Comparison of ENCODE assay signal across 24 cellular contexts in genomic region chr10:97186911-97187310, GRCh38. TPM values are rescaled to one million over a fixed set of nuclear protein-coding genes. Genes with fewer than 3 reads are reported as not detected.
A peak's percentile ranks its signal among the peaks of the same experiment; 100 is the strongest.
DNase-seq lines count a peak whose midpoint lies in the region; ATAC-seq and TF ChIP-seq lines count a peak whose summit lies in the region.
"Had no signal": no experiment of that assay in that cellular context is flagged by ENCODE, and none has a peak within 500 bp of the region (broad histone marks: within the 10 kb centered on the region; RNA-seq: fewer than 3 reads in every experiment).

No MANE protein-coding gene starts in this region.

- POLR2A ChIA-PET in Caco-2 (lab: Charles Lee) = no interaction called here
- POLR2A ChIA-PET in naive thymus-derived CD4-positive, alpha-beta T cell (lab: Charles Lee) = no interaction called here

- H3K4me3 ChIP-seq in Caco-2 (ENCODE audit: low read depth, low read length) = no peak overlapping the region
- H3K4me3 ChIP-seq in naive thymus-derived CD4-positive, alpha-beta T cell (ENCODE audit: low read length) = no peak overlapping the region

- H3K9me3 ChIP-seq in Caco-2 = no peaks in the 10 kb centered on the region
- H3K9me3 ChIP-seq in naive thymus-derived CD4-positive, alpha-beta T cell (ENCODE audit: control insufficient read depth in 2 of 3, low read length in 3 of 3) = no peaks in the 10 kb centered on the region
- H3K9me3 ChIP-seq: SK-N-SH had no signal

- intact Hi-C loops in Caco-2 (cut with micrococcal nuclease; ENCODE audit: unreplicated experiment) = no loop called here
- intact Hi-C loops in naive thymus-derived CD4-positive, alpha-beta T cell (cut with micrococcal nuclease) = no loop called here

- H3K36me3 ChIP-seq in Caco-2 (ENCODE audit: control insufficient read depth, insufficient read depth, low read length) = no peaks in the 10 kb centered on the region
- H3K36me3 ChIP-seq in naive thymus-derived CD4-positive, alpha-beta T cell (ENCODE audit: control insufficient read depth in 2 of 3, insufficient read depth in 3 of 3, low read length in 3 of 3) = no peaks in the 10 kb centered on the region

- peaks cover 13% of the 10 kb centered on the region for H3K4me1 Mint-ChIP-seq in Caco-2 (ENCODE audit: low read depth, unreplicated experiment)
- peaks cover 84% of the 10 kb centered on the region for H3K4me1 Mint-ChIP-seq in brain
- peaks cover 0 to 21% (median 8%) of the 10 kb centered on the region in 7 donors for H3K4me1 Mint-ChIP-seq in naive thymus-derived CD4-positive, alpha-beta T cell
- H3K4me1 Mint-ChIP-seq in progenitor cell of endocrine pancreas (ENCODE audit: low read depth) = peaks cover 23% of the 10 kb centered on the region
- peaks cover 16% of the 10 kb centered on the region for H3K4me1 Mint-ChIP-seq in activated T-cell treated with anti-CD3 and anti-CD28 coated beads, Interleukin-2, amount 50 U/mL, for 72 hours (ENCODE audit: low read depth)

- no peak overlapping the region for H3K27ac ChIP-seq in naive thymus-derived CD4-positive, alpha-beta T cell (ENCODE audit: low read depth, low read length)
- H3K27ac ChIP-seq: 22Rv1, C4-2B had no signal

- H3K36me3 Mint-ChIP-seq in Caco-2 (ENCODE audit: insufficient read depth, unreplicated experiment) (no peaks in the 10 kb centered on the region), brain (no peaks in the 10 kb centered on the region), progenitor cell of endocrine pancreas (ENCODE audit: insufficient read depth) (no peaks in the 10 kb centered on the region)
- H3K36me3 Mint-ChIP-seq in naive thymus-derived CD4-positive, alpha-beta T cell = peaks cover 0 to 7% (median 0%) of the 10 kb centered on the region in 5 donors
- H3K36me3 Mint-ChIP-seq in activated T-cell treated with anti-CD3 and anti-CD28 coated beads, Interleukin-2, amount 50 U/mL, for 72 hours (ENCODE audit: insufficient read depth in 2 of 2) = no peaks in the 10 kb centered on the region

- H3K9me3 Mint-ChIP-seq in Caco-2 (ENCODE audit: unreplicated experiment) (no peaks in the 10 kb centered on the region), brain (peaks cover 0 to 20% (median 3%) of the 10 kb centered on the region in 5 experiments), progenitor cell of endocrine pancreas (ENCODE audit: low read depth) (no peaks in the 10 kb centered on the region)
- H3K9me3 Mint-ChIP-seq in naive thymus-derived CD4-positive, alpha-beta T cell = peaks cover 0 to 2% (median 0%) of the 10 kb centered on the region in 11 donors
- no peaks in the 10 kb centered on the region for H3K9me3 Mint-ChIP-seq in activated T-cell treated with anti-CD3 and anti-CD28 coated beads, Interleukin-2, amount 50 U/mL, for 72 hours
- H3K9me3 Mint-ChIP-seq: HFFc6 had no signal

- peaks cover 24% of the 10 kb centered on the region for H3K27me3 Mint-ChIP-seq in Caco-2 (ENCODE audit: insufficient read depth, unreplicated experiment)
- H3K27me3 Mint-ChIP-seq in brain = peaks cover 47% of the 10 kb centered on the region
- peaks cover 56 to 81% (median 73%) of the 10 kb centered on the region in 5 donors for H3K27me3 Mint-ChIP-seq in naive thymus-derived CD4-positive, alpha-beta T cell
- H3K27me3 Mint-ChIP-seq in progenitor cell of endocrine pancreas = peaks cover 66% of the 10 kb centered on the region
- peaks cover 66% of the 10 kb centered on the region for H3K27me3 Mint-ChIP-seq in activated T-cell treated with anti-CD3 and anti-CD28 coated beads, Interleukin-2, amount 50 U/mL, for 72 hours (ENCODE audit: low read depth)

- BruUV-seq in Caco-2 (replicated peaks; lab: Mats Ljungman, UMichigan) = no TSS peak

- no peaks in the 10 kb centered on the region for H3K27me3 ChIP-seq in Caco-2 (replicated peaks; ENCODE audit: control insufficient read depth, insufficient read depth, low read length)
- H3K27me3 ChIP-seq in naive thymus-derived CD4-positive, alpha-beta T cell (ENCODE audit: control insufficient read depth in 2 of 2, insufficient read depth in 2 of 2, low read length in 2 of 2) = no peaks in the 10 kb centered on the region

- peaks cover 9% of the 10 kb centered on the region; the same call in 1 of the 2 replicates for H3K4me1 ChIP-seq in Caco-2
- H3K4me1 ChIP-seq in naive thymus-derived CD4-positive, alpha-beta T cell (ENCODE audit: control insufficient read depth in 2 of 2, insufficient read depth in 2 of 2, low read length in 2 of 2) = no peaks in the 10 kb centered on the region

- H3K27ac Mint-ChIP-seq in Caco-2 (ENCODE audit: unreplicated experiment) (no peak overlapping the region), brain (peak overlapping the region in 4 of 5 experiments; percentile 17 to 96 (median 89)), progenitor cell of endocrine pancreas (no peak overlapping the region)
- H3K27ac Mint-ChIP-seq in naive thymus-derived CD4-positive, alpha-beta T cell = no peak overlapping the region
- H3K27ac Mint-ChIP-seq in activated T-cell treated with anti-CD3 and anti-CD28 coated beads, Interleukin-2, amount 50 U/mL, for 72 hours = no peak overlapping the region
- H3K27ac Mint-ChIP-seq: HFFc6 had no signal

- no peak for DNase-seq in Caco-2
- DNase-seq in naive thymus-derived CD4-positive, alpha-beta T cell = no peak
- no peak for DNase-seq in progenitor cell of endocrine pancreas (ENCODE audit: low spot score, unreplicated experiment)
- DNase-seq in activated T-cell treated with anti-CD3 and anti-CD28 coated beads, Interleukin-2, amount 50 U/mL, for 72 hours = no peak
- no peak for DNase-seq in activated T-cell treated with anti-CD3 and anti-CD28 coated beads, Interleukin-2, amount 50 U/mL, for 48 hours
- DNase-seq: AML-193, DMS 273 treated with DMSO at 0.1 percent for 48 hours, GDM1, HFFc6, KBM-7, NCI-H1105 treated with DMSO at 0.1 percent for 48 hours, NCI-H1694 treated with DMSO at 0.1 percent for 48 hours, NCI-H510A treated with DMSO at 0.1 percent for 48 hours, NCI-H774, OCI-M1, RPMI8226, SHP77 treated with DMSO at 0.1 percent for 48 hours, SK-N-SH had no signal

- TF ChIP-seq CTCF in Caco-2 (IDR thresholded peaks at IDR 0.05; ENCODE audit: insufficient read depth in 1 of 2, low read depth in 1 of 2, low read length in 1 of 2, severe bottlenecking in 1 of 2, unreplicated experiment in 1 of 2) = no peak
- no peak for TF ChIP-seq CTCF in brain (conservative IDR thresholded peaks at IDR 0.05)
- TF ChIP-seq CTCF in progenitor cell of endocrine pancreas (IDR thresholded peaks at IDR 0.05; ENCODE audit: unreplicated experiment) = no peak

- ATAC-seq in naive thymus-derived CD4-positive, alpha-beta T cell = peak; percentile 18
- ATAC-seq in activated T-cell treated with anti-CD3 and anti-CD28 coated beads, Interleukin-2, amount 50 U/mL, for 72 hours (replicated peaks in 1 of 2) = no peak
- ATAC-seq in HG02610 (IDR thresholded peaks at IDR 0.05; ENCODE audit: unreplicated experiment) (no peak), GM21717 (IDR thresholded peaks at IDR 0.05; ENCODE audit: unreplicated experiment) (no peak)
- ATAC-seq: HepG2 had no signal

- H3K4me3 Mint-ChIP-seq in Caco-2 (ENCODE audit: unreplicated experiment) = peak overlapping the region; percentile 71
- peak overlapping the region in 4 of 5 experiments; percentile 78 to 90 (median 86) for H3K4me3 Mint-ChIP-seq in brain
- H3K4me3 Mint-ChIP-seq in naive thymus-derived CD4-positive, alpha-beta T cell = peak overlapping the region in 2 of 10 donors; percentile 50 to 73
- H3K4me3 Mint-ChIP-seq in progenitor cell of endocrine pancreas (ENCODE audit: low read depth) = peak overlapping the region; percentile 79
- no peak overlapping the region for H3K4me3 Mint-ChIP-seq in activated T-cell treated with anti-CD3 and anti-CD28 coated beads, Interleukin-2, amount 50 U/mL, for 72 hours
- H3K4me3 Mint-ChIP-seq: HFFc6 had no signal

- CTCF ChIA-PET in Caco-2 (lab: Charles Lee) = no interaction called here
- CTCF ChIA-PET in naive thymus-derived CD4-positive, alpha-beta T cell (lab: Charles Lee) = interaction anchor here (0.6 kb wide), 1 partner anchor 17 kb away, joined by 3 read pairs; no protein-coding TSS in a partner anchor

RNA-seq across cellular contexts. Expression of gene SLIT1, which starts 1.2 kb away (rescaled TPM):
- total RNA-seq in Caco-2 (2022) (0.41 and 0.42 TPM in 2 replicates), progenitor cell of endocrine pancreas (23.8 and 25.5 TPM in 2 replicates)
- polyA plus RNA-seq in brain (ENCODE audit: insufficient read depth, low read depth, low replicate concordance) = 24.9 TPM
- total RNA-seq in naive thymus-derived CD4-positive, alpha-beta T cell = under 1 TPM; 0.19 to 0.88 (median 0.44) TPM
- polyA plus RNA-seq in naive thymus-derived CD4-positive, alpha-beta T cell = not detected
- total RNA-seq in activated T-cell treated with anti-CD3 and anti-CD28 coated beads, Interleukin-2, amount 50 U/mL, for 72 hours = 1 to 10 TPM in 1 of 2 donors, under 1 TPM in 1; 0.65 to 1.3 TPM

Comparison
In these comparisons a context has a peak if more than half of its experiments do, and no peak if none do; other contexts are left out.
1. H3K27ac Mint-ChIP-seq: peak in brain (4 of 5); none in Caco-2 (single experiment), naive thymus-derived CD4-positive, alpha-beta T cell (0 of 9), progenitor cell of endocrine pancreas (single experiment) and activated T-cell treated with anti-CD3 and anti-CD28 coated beads, Interleukin-2, amount 50 U/mL, for 72 hours (single experiment).
2. H3K4me3 Mint-ChIP-seq: peak in Caco-2 (single experiment), brain (4 of 5) and progenitor cell of endocrine pancreas (single experiment); none in activated T-cell treated with anti-CD3 and anti-CD28 coated beads, Interleukin-2, amount 50 U/mL, for 72 hours (0 of 2).
3. RNA of gene SLIT1, which starts 1.2 kb away (total RNA-seq): 23.8 to 25.5 TPM in progenitor cell of endocrine pancreas; 0.65 to 1.3 TPM in activated T-cell treated with anti-CD3 and anti-CD28 coated beads, Interleukin-2, amount 50 U/mL, for 72 hours, 0.19 to 0.88 TPM in naive thymus-derived CD4-positive, alpha-beta T cell and 0.41 to 0.42 TPM in Caco-2; every median in the first group is over 10 times any median in the second.